In the genomic region with DNA sequence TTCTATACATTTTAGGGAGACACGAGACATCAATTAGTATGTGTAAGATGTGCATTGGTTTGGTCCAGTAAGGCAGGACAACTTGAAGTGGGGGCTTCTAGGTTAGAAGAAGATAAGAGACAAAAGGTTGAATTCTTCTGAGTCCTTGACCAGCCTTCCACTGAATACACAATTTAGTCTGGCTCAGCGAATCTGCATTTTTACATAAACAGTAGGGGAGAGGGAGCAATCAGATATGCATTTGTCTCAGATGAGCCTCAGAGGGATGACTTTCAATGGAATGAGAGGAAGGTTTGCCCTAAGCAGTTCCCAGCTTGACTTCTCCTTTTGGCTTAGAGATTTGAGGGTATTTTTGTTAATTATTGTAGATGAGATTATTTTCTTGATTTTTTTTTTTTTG, we compare ENCODE assay signal across 34 cellular contexts. TPM values are rescaled to one million over a fixed set of nuclear protein-coding genes. Genes with fewer than 3 reads are reported as not detected.
"Had no signal": no experiment of that assay in that cellular context is flagged by ENCODE, and none has a peak within 500 bp of the region (broad histone marks: within the 10 kb centered on the region; RNA-seq: fewer than 3 reads in every experiment).

No MANE protein-coding gene starts in this region.

- H3K4me3 ChIP-seq: Peyer's patch, SJSA1 had no signal

- H3K4me2 ChIP-seq: SK-N-SH had no signal

- H3K27ac Mint-ChIP-seq: activated B cell treated with CpG ODN at 0.5 μM for 24 hours; activated CD4-positive, alpha-beta memory T cell treated with anti-CD3 and anti-CD28 coated beads, Interleukin-2, amount 10 ng/mL, durations not matched to agents 7 days and 5 days; activated CD8-positive, alpha-beta memory T cell treated with anti-CD3 and anti-CD28 coated beads, Interleukin-2, amount 10 ng/mL, durations not matched to agents 7 days and 5 days; activated naive CD4-positive, alpha-beta T cell treated with anti-CD3 and anti-CD28 coated beads, Interleukin-2, amount 10 ng/mL, durations not matched to agents 7 days and 5 days; activated naive CD8-positive, alpha-beta T cell; activated naive CD8-positive, alpha-beta T cell treated with anti-CD3 and anti-CD28 coated beads, Interleukin-2, amount 50 U/mL, for 24 hours; brain; T-helper 1 cell treated with Interleukin-12 subunit alpha and Interleukin-12 subunit beta and Interleukin-4 antibody, amounts not matched to agents 30 μg/mL and 1 μg/mL, for 36 hours; T-helper 2 cell treated with Interferon-gamma antibody and Interleukin-4, amounts not matched to agents 5 μg/mL and 100 μg/mL, for 36 hours had no signal

- H3K4me3 Mint-ChIP-seq: activated B cell treated with CpG ODN at 0.5 μM for 24 hours; activated CD4-positive, alpha-beta memory T cell treated with anti-CD3 and anti-CD28 coated beads, Interleukin-2, amount 10 ng/mL, durations not matched to agents 7 days and 5 days; activated CD8-positive, alpha-beta memory T cell treated with anti-CD3 and anti-CD28 coated beads, Interleukin-2, amount 10 ng/mL, durations not matched to agents 7 days and 5 days; activated naive CD4-positive, alpha-beta T cell treated with anti-CD3 and anti-CD28 coated beads, Interleukin-2, amount 10 ng/mL, durations not matched to agents 7 days and 5 days; activated naive CD8-positive, alpha-beta T cell; activated naive CD8-positive, alpha-beta T cell treated with anti-CD3 and anti-CD28 coated beads, Interleukin-2, amount 50 U/mL, for 24 hours; brain; T-helper 1 cell treated with Interleukin-12 subunit alpha and Interleukin-12 subunit beta and Interleukin-4 antibody, amounts not matched to agents 30 μg/mL and 1 μg/mL, for 36 hours; T-helper 2 cell treated with Interferon-gamma antibody and Interleukin-4, amounts not matched to agents 5 μg/mL and 100 μg/mL, for 36 hours had no signal

- H3K36me3 ChIP-seq: Peyer's patch, SJSA1 had no signal

- H3K4me1 Mint-ChIP-seq: activated B cell treated with CpG ODN at 0.5 μM for 24 hours; activated CD4-positive, alpha-beta memory T cell treated with anti-CD3 and anti-CD28 coated beads, Interleukin-2, amount 10 ng/mL, durations not matched to agents 7 days and 5 days; activated CD8-positive, alpha-beta memory T cell treated with anti-CD3 and anti-CD28 coated beads, Interleukin-2, amount 10 ng/mL, durations not matched to agents 7 days and 5 days; activated naive CD4-positive, alpha-beta T cell treated with anti-CD3 and anti-CD28 coated beads, Interleukin-2, amount 10 ng/mL, durations not matched to agents 7 days and 5 days; activated naive CD8-positive, alpha-beta T cell treated with anti-CD3 and anti-CD28 coated beads, Interleukin-2, amount 50 U/mL, for 24 hours had no signal

- H3K27me3 ChIP-seq: Peyer's patch, SJSA1 had no signal

- H3K27ac ChIP-seq: Peyer's patch, SJSA1 had no signal

- H3K9me2 ChIP-seq: SK-N-SH had no signal

- DNase-seq: activated B cell treated with CpG ODN at 0.5 μM for 24 hours; activated CD4-positive, alpha-beta memory T cell treated with anti-CD3 and anti-CD28 coated beads, Interleukin-2, amount 10 ng/mL, durations not matched to agents 7 days and 5 days; activated CD4-positive, alpha-beta T cell treated with anti-CD3 and anti-CD28 coated beads for 4 hours; activated CD4-positive, alpha-beta T cell treated with anti-CD3 and anti-CD28 coated beads, Interleukin-2, amount 50 U/mL, for 1 hour; activated CD4-positive, CD25-positive, alpha-beta regulatory T cell treated with anti-CD3 and anti-CD28 coated beads, Interleukin-2, amount 50 U/mL, for 72 hours; activated CD8-positive, alpha-beta memory T cell treated with anti-CD3 and anti-CD28 coated beads for 24 hours; activated CD8-positive, alpha-beta memory T cell treated with anti-CD3 and anti-CD28 coated beads, Interleukin-2, amount 10 ng/mL, durations not matched to agents 7 days and 5 days; activated CD8-positive, alpha-beta memory T cell treated with anti-CD3 and anti-CD28 coated beads, Interleukin-2, amount 50 U/mL, for 48 hours; activated effector memory CD4-positive, alpha-beta T cell treated with Interleukin-2 at 50 U/mL for 16 hours; activated naive CD4-positive, alpha-beta T cell treated with anti-CD3 and anti-CD28 coated beads, Interleukin-2, amount 10 ng/mL, durations not matched to agents 7 days and 5 days; activated naive CD8-positive, alpha-beta T cell treated with anti-CD3 and anti-CD28 coated beads, Interleukin-2, amount 50 U/mL, for 24 hours; activated T-cell treated with anti-CD3 and anti-CD28 coated beads, Interleukin-2, amount 50 U/mL, for 48 hours; anterior cingulate cortex; central memory CD4-positive, alpha-beta T cell; Karpas-422; KBM-7; NCI-H1048; NCI-H1105 treated with DMSO at 0.1 percent for 48 hours; NCI-H1436; NCI-H1694; NCI-H1930; NCI-H345; NCI-H524 treated with DMSO at 0.1 percent for 48 hours; PC-3; Peyer's patch; RPMI8226; SHP77 treated with DMSO at 0.1 percent for 48 hours; SK-N-SH had no signal

- H3K4me1 ChIP-seq: Peyer's patch, SJSA1 had no signal

- H3K9me3 Mint-ChIP-seq: activated naive CD8-positive, alpha-beta T cell treated with anti-CD3 and anti-CD28 coated beads, Interleukin-2, amount 50 U/mL, for 24 hours; T-helper 2 cell treated with Interferon-gamma antibody and Interleukin-4, amounts not matched to agents 5 μg/mL and 100 μg/mL, for 36 hours had no signal

- H3K9me3 ChIP-seq: Peyer's patch, SJSA1, SK-N-SH had no signal

- H3K9ac ChIP-seq: SK-N-SH had no signal

- H3K27me3 Mint-ChIP-seq: activated B cell treated with CpG ODN at 0.5 μM for 24 hours; activated CD4-positive, alpha-beta memory T cell treated with anti-CD3 and anti-CD28 coated beads, Interleukin-2, amount 10 ng/mL, durations not matched to agents 7 days and 5 days; activated CD8-positive, alpha-beta memory T cell treated with anti-CD3 and anti-CD28 coated beads, Interleukin-2, amount 10 ng/mL, durations not matched to agents 7 days and 5 days; activated naive CD4-positive, alpha-beta T cell treated with anti-CD3 and anti-CD28 coated beads, Interleukin-2, amount 10 ng/mL, durations not matched to agents 7 days and 5 days; activated naive CD8-positive, alpha-beta T cell; activated naive CD8-positive, alpha-beta T cell treated with anti-CD3 and anti-CD28 coated beads, Interleukin-2, amount 50 U/mL, for 24 hours had no signal

- ATAC-seq: activated CD8-positive, alpha-beta memory T cell treated with anti-CD3 and anti-CD28 coated beads, Interleukin-2, amount 10 ng/mL, durations not matched to agents 7 days and 5 days; activated naive CD8-positive, alpha-beta T cell treated with anti-CD3 and anti-CD28 coated beads, Interleukin-2, amount 50 U/mL, for 24 hours; PC-3 had no signal

- H3K36me3 Mint-ChIP-seq: activated CD8-positive, alpha-beta memory T cell treated with anti-CD3 and anti-CD28 coated beads, Interleukin-2, amount 10 ng/mL, durations not matched to agents 7 days and 5 days; activated naive CD4-positive, alpha-beta T cell treated with anti-CD3 and anti-CD28 coated beads, Interleukin-2, amount 10 ng/mL, durations not matched to agents 7 days and 5 days; activated naive CD8-positive, alpha-beta T cell; brain had no signal

RNA-seq across cellular contexts. Expression of a gene that starts 20.0 kb away (rescaled TPM):
- total RNA-seq: activated B cell treated with CpG ODN at 0.5 μM for 24 hours; activated CD4-positive, alpha-beta memory T cell treated with anti-CD3 and anti-CD28 coated beads, Interleukin-2, amount 10 ng/mL, durations not matched to agents 7 days and 5 days; activated CD8-positive, alpha-beta memory T cell treated with anti-CD3 and anti-CD28 coated beads, Interleukin-2, amount 10 ng/mL, durations not matched to agents 7 days and 5 days; MCF 10A; Peyer's patch; SJSA1 had no signal
